8 cellular contexts compared by ENCODE assay signal in the genomic region with DNA sequence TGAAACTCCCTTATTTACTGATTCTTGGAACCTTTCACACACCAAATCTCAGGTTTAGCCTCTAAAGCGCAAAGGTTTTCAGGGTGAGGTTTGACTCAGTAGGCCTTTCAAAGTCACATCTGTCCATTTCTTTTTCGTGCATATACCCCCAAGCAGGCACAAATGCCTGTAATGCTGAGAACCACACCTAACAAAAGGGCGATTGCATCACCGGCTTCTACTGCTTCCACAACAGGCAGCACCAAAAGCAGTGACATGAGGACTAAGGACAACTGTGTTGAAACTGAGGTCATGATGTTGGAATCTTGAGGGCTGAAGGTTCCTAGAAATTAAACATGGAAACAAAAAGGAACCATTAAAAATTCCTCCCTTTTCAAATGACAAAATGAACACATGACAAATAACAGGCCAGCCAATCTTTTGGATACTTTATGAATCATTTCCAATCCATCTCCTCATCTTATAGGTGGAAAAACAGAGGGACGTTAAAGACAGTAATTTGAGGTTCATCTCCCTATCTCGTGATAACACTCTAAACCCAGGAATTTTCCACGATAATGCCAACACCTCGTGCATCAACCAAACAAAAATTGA. TPM values are rescaled to one million over a fixed set of nuclear protein-coding genes. Genes with fewer than 3 reads are reported as not detected.
DNase-seq lines count a peak whose midpoint lies in the region; ATAC-seq, FAIRE-seq and TF ChIP-seq lines count a peak whose summit lies in the region.
"Not testable (repeated sequence)": the region's sequence is repeated elsewhere in the genome, so short reads cannot be mapped to it uniquely, and the experiment has no call there.

No MANE protein-coding gene starts in this region.

- H3K27me3 Mint-ChIP-seq in activated T-helper 2 cell treated with anti-CD3 and anti-CD28 coated beads, Interferon-gamma antibody, Interleukin-2, Interleukin-4, amounts not matched to agents 10 μg/mL and 5 μg/mL and 100 μg/mL, durations not matched to agents 14 hours and 24 hours and 36 hours (ENCODE audit: low read depth); effector memory CD8-positive, alpha-beta T cell; neural crest cell (ENCODE audit: low read depth): not testable (repeated sequence)

- not testable (repeated sequence) for H3K9me3 Mint-ChIP-seq in activated T-helper 2 cell treated with anti-CD3 and anti-CD28 coated beads, Interferon-gamma antibody, Interleukin-2, Interleukin-4, amounts not matched to agents 10 μg/mL and 5 μg/mL and 100 μg/mL, durations not matched to agents 14 hours and 24 hours and 36 hours; effector memory CD8-positive, alpha-beta T cell; neural crest cell

- peak overlapping the region; percentile 94 for H3K4me3 Mint-ChIP-seq in activated T-helper 2 cell treated with anti-CD3 and anti-CD28 coated beads, Interferon-gamma antibody, Interleukin-2, Interleukin-4, amounts not matched to agents 10 μg/mL and 5 μg/mL and 100 μg/mL, durations not matched to agents 14 hours and 24 hours and 36 hours (ENCODE audit: low read depth)
- peak overlapping the region; percentile 86 to 92 for H3K4me3 Mint-ChIP-seq in effector memory CD8-positive, alpha-beta T cell
- peak overlapping the region; percentile 91 for H3K4me3 Mint-ChIP-seq in neural crest cell

- H3K9me3 ChIP-seq in BLaER1 treated with 17β-estradiol and CSF1 and Interleukin-3, amounts not matched to agents 10 nM and 100 nM (replicated peaks in 1 of 11); iPS DF 6.9 (ENCODE audit: control insufficient read depth, insufficient read depth, low read length); subcutaneous abdominal adipose tissue (ENCODE audit: control insufficient read depth in 5 of 5, low read length in 5 of 5): not testable (repeated sequence)

- peak overlapping the region; percentile 15 for H3K27ac Mint-ChIP-seq in activated T-helper 2 cell treated with anti-CD3 and anti-CD28 coated beads, Interferon-gamma antibody, Interleukin-2, Interleukin-4, amounts not matched to agents 10 μg/mL and 5 μg/mL and 100 μg/mL, durations not matched to agents 14 hours and 24 hours and 36 hours
- H3K27ac Mint-ChIP-seq in effector memory CD8-positive, alpha-beta T cell = peak overlapping the region in 1 of 2 donors; percentile 94
- H3K27ac Mint-ChIP-seq in neural crest cell (ENCODE audit: unreplicated experiment) = peak overlapping the region; percentile 90

- H3K4me2 ChIP-seq in BLaER1 treated with 17β-estradiol and CSF1 and Interleukin-3, amounts not matched to agents 10 nM and 100 nM = peak overlapping the region; percentile 59 to 85 (median 79)

- TF ChIP-seq CTCF in neural crest cell (conservative IDR thresholded peaks at IDR 0.05) = not testable (repeated sequence)

- intact Hi-C loops in activated T-helper 2 cell treated with anti-CD3 and anti-CD28 coated beads, Interferon-gamma antibody, Interleukin-2, Interleukin-4, amounts not matched to agents 10 μg/mL and 5 μg/mL and 100 μg/mL, durations not matched to agents 14 hours and 24 hours and 36 hours (cut with micrococcal nuclease) = loop anchor here (5.0 kb wide), 1 partner anchor 665 kb away; a partner anchor contains a TSS

- peaks cover 7 to 61% (median 20%) of the 10 kb centered on the region in 10 experiments; a peak in 18 of 20 replicates for H3K4me1 ChIP-seq in BLaER1 treated with 17β-estradiol and CSF1 and Interleukin-3, amounts not matched to agents 10 nM and 100 nM
- not testable (repeated sequence) for H3K4me1 ChIP-seq in iPS DF 6.9 (ENCODE audit: control insufficient read depth, insufficient read depth, low read length)
- peaks cover 0 to 17% (median 10%) of the 10 kb centered on the region in 5 donors for H3K4me1 ChIP-seq in subcutaneous abdominal adipose tissue (ENCODE audit: control insufficient read depth in 5 of 5, insufficient read depth in 5 of 5, low read length in 5 of 5)

- not testable (repeated sequence) for H4K20me1 ChIP-seq in BLaER1 treated with 17β-estradiol and CSF1 and Interleukin-3, amounts not matched to agents 10 nM and 100 nM

- peak; percentile 31 for FAIRE-seq in HTR-8/SVneo (lab: Jason Lieb, UNC)

- H3K27ac ChIP-seq in BLaER1 treated with 17β-estradiol and CSF1 and Interleukin-3, amounts not matched to agents 10 nM and 100 nM = peak overlapping the region; percentile 50 to 82 (median 72); a peak in 21 of 22 replicates
- H3K27ac ChIP-seq in iPS DF 6.9 (ENCODE audit: low read length); subcutaneous abdominal adipose tissue (ENCODE audit: low read depth, low read length): not testable (repeated sequence)

- peaks cover 29% of the 10 kb centered on the region for H3K36me3 Mint-ChIP-seq in activated T-helper 2 cell treated with anti-CD3 and anti-CD28 coated beads, Interferon-gamma antibody, Interleukin-2, Interleukin-4, amounts not matched to agents 10 μg/mL and 5 μg/mL and 100 μg/mL, durations not matched to agents 14 hours and 24 hours and 36 hours (ENCODE audit: low read depth)
- not testable (repeated sequence) for H3K36me3 Mint-ChIP-seq in effector memory CD8-positive, alpha-beta T cell (ENCODE audit: insufficient read depth)
- peaks cover 15% of the 10 kb centered on the region for H3K36me3 Mint-ChIP-seq in neural crest cell (ENCODE audit: low read depth)

- peaks cover 38% of the 10 kb centered on the region for H3K4me1 Mint-ChIP-seq in activated T-helper 2 cell treated with anti-CD3 and anti-CD28 coated beads, Interferon-gamma antibody, Interleukin-2, Interleukin-4, amounts not matched to agents 10 μg/mL and 5 μg/mL and 100 μg/mL, durations not matched to agents 14 hours and 24 hours and 36 hours (ENCODE audit: low read depth)
- H3K4me1 Mint-ChIP-seq in effector memory CD8-positive, alpha-beta T cell (ENCODE audit: low read depth in 2 of 2) = not testable (repeated sequence)
- peaks cover 22% of the 10 kb centered on the region for H3K4me1 Mint-ChIP-seq in neural crest cell

- WGBS in iPS DF 6.9 (ENCODE audit: insufficient coverage, insufficient read length) = no CpG with 5 or more reads among the region's 8 CpGs

- H3K27me3 ChIP-seq in BLaER1 treated with 17β-estradiol and CSF1 and Interleukin-3, amounts not matched to agents 10 nM and 100 nM; iPS DF 6.9 (ENCODE audit: control insufficient read depth, insufficient read depth, low read length); subcutaneous abdominal adipose tissue (ENCODE audit: control insufficient read depth in 5 of 5, insufficient read depth in 4 of 5, low read length in 5 of 5): not testable (repeated sequence)

- not testable (repeated sequence) for ATAC-seq in effector memory CD8-positive, alpha-beta T cell (replicated peaks)

- peaks cover 0 to 14% (median 0%) of the 10 kb centered on the region in 11 experiments; a peak in 5 of 22 replicates for H3K36me3 ChIP-seq in BLaER1 treated with 17β-estradiol and CSF1 and Interleukin-3, amounts not matched to agents 10 nM and 100 nM
- H3K36me3 ChIP-seq in iPS DF 6.9 (ENCODE audit: control insufficient read depth, insufficient read depth, low read length) = not testable (repeated sequence)
- H3K36me3 ChIP-seq in subcutaneous abdominal adipose tissue (ENCODE audit: control insufficient read depth in 5 of 5, insufficient read depth in 5 of 5, low read length in 5 of 5) = peaks cover 4 to 16% (median 6%) of the 10 kb centered on the region in 5 donors

- not testable (repeated sequence) for DNase-seq in HTR-8/SVneo (ENCODE audit: insufficient read length, low spot score); activated T-helper 2 cell treated with anti-CD3 and anti-CD28 coated beads, Interferon-gamma antibody, Interleukin-2, Interleukin-4, amounts not matched to agents 10 μg/mL and 5 μg/mL and 100 μg/mL, durations not matched to agents 14 hours and 24 hours and 36 hours (ENCODE audit: low spot score); effector memory CD8-positive, alpha-beta T cell; iPS DF 6.9 (ENCODE audit: low read depth, low spot score); neural crest cell (ENCODE audit: low read depth, low spot score)
- peak; percentile 51 for DNase-seq in RKO (ENCODE audit: low spot score)

- H3K9ac ChIP-seq in BLaER1 treated with 17β-estradiol and CSF1 and Interleukin-3, amounts not matched to agents 10 nM and 100 nM = peak overlapping the region in 9 of 11 experiments; percentile 60 to 80 (median 73); a peak in 12 of 22 replicates
- not testable (repeated sequence) for H3K9ac ChIP-seq in subcutaneous abdominal adipose tissue (ENCODE audit: low read length in 5 of 5)

- peak overlapping the region; percentile 59 to 77 (median 68) for H3K4me3 ChIP-seq in BLaER1 treated with 17β-estradiol and CSF1 and Interleukin-3, amounts not matched to agents 10 nM and 100 nM
- H3K4me3 ChIP-seq in iPS DF 6.9 (ENCODE audit: low read length) = peak overlapping the region; percentile 90; the same call in 1 of the 2 replicates
- peak overlapping the region; percentile 74 to 92 (median 85) for H3K4me3 ChIP-seq in subcutaneous abdominal adipose tissue (ENCODE audit: low read depth in 1 of 5, low read length in 5 of 5)

RNA-seq across cellular contexts. Expression of a gene that starts 1.0 kb away (rescaled TPM):
- 43.5 and 45.6 TPM in 2 replicates for total RNA-seq in activated T-helper 2 cell treated with anti-CD3 and anti-CD28 coated beads, Interferon-gamma antibody, Interleukin-2, Interleukin-4, amounts not matched to agents 10 μg/mL and 5 μg/mL and 100 μg/mL, durations not matched to agents 14 hours and 24 hours and 36 hours
- total RNA-seq in neural crest cell = 38.7 and 39.8 TPM in 2 replicates

RNA-seq across cellular contexts. Expression of a gene that starts 30.8 kb away (rescaled TPM):
- not detected in 2 replicates for total RNA-seq in activated T-helper 2 cell treated with anti-CD3 and anti-CD28 coated beads, Interferon-gamma antibody, Interleukin-2, Interleukin-4, amounts not matched to agents 10 μg/mL and 5 μg/mL and 100 μg/mL, durations not matched to agents 14 hours and 24 hours and 36 hours
- total RNA-seq in neural crest cell = 1.6 and 2.5 TPM in 2 replicates
